In genomic region chr20:47533518-47534062, GRCh38 we compare ENCODE assay signal across 1 cellular context.
TF ChIP-seq lines count a peak whose summit lies in the region.

No MANE protein-coding gene starts in this region.

TF ChIP-seq in HEK293, 187 proteins besides CTCF, POLR2A, EP300 and RAD21 (continued from another document):
- TF ChIP-seq ZNF280C (tag by site-specific recombination; IDR thresholded peaks at IDR 0.05), result no peak
